Comparison of ENCODE assay signal across 8 cellular contexts in the genomic region with DNA sequence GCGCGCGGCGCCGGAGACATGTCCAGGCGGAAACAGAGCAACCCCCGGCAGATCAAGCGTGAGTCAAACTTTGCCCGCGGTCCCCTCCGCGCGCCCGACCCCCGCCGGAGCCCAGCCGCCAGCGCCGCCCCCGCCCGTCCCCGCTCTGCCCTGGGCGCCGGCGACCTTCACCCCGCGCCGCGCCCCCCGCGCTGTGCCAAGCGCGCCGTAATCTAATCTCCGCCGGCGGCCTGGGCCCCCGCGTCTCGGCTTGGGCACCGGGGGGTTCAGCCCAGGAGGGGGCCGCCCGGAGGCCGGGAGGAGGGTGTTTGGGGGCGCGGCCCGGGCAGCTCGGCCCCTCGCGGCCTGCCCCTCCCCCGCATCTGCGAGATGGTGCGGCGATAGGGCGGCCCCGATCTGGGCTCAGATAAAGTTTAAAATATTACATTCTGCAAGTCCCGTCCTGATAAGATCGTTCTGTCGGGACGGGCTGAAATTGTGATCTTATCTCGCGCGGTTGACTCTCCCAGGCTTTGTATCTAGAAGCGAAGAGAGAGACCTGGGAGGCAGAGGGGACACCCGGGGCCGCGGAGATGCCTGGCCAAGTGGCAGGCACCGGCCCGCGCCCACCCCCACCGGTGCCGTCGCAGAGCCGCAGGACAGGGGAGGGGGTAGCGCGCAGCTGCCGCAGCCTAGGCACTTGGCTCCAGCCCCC. TPM values are rescaled to one million over a fixed set of nuclear protein-coding genes. Genes with fewer than 3 reads are reported as not detected.
DNase-seq lines count a peak whose midpoint lies in the region; TF ChIP-seq lines count a peak whose summit lies in the region.

No MANE protein-coding gene starts in this region.

- peaks cover 14% of the 10 kb centered on the region for H3K4me1 ChIP-seq in osteoblast (ENCODE audit: insufficient read depth, low read length)

- H3K9me3 ChIP-seq in osteoblast (ENCODE audit: low read depth, low read length) = no peaks in the 10 kb centered on the region

- H3K79me2 ChIP-seq in osteoblast (ENCODE audit: insufficient read depth, low read length) = no peaks in the 10 kb centered on the region

- no peaks in the 10 kb centered on the region for H3K36me3 ChIP-seq in osteoblast (ENCODE audit: insufficient read depth, low read length)

- H3K4me1 Mint-ChIP-seq in T-helper 1 cell treated with Interleukin-12 subunit alpha and Interleukin-12 subunit beta and Interleukin-4 antibody, amounts not matched to agents 30 μg/mL and 1 μg/mL, for 36 hours (ENCODE audit: low read depth) = peaks cover 18% of the 10 kb centered on the region
- H3K4me1 Mint-ChIP-seq in endothelial cell (ENCODE audit: unreplicated experiment) = peaks cover 7% of the 10 kb centered on the region

- DNase-seq in NCI-H146 (lab: John Stamatoyannopoulos, UW) (peak; percentile 47), NCI-H146 treated with DMSO at 0.1 percent for 48 hours (lab: John Stamatoyannopoulos, UW; ENCODE audit: unreplicated experiment) (no peak), endothelial cell (ENCODE audit: low spot score) (peak; percentile 26), osteoblast (ENCODE audit: insufficient read length, low spot score, missing footprints) (peak; percentile 95), NCI-H226 (no peak), NCI-H2196 treated with DMSO at 0.1 percent for 48 hours (lab: John Stamatoyannopoulos, UW; ENCODE audit: unreplicated experiment) (no peak), islet precursor cell (no peak)

- no peaks in the 10 kb centered on the region for H3K9me3 Mint-ChIP-seq in T-helper 1 cell treated with Interleukin-12 subunit alpha and Interleukin-12 subunit beta and Interleukin-4 antibody, amounts not matched to agents 30 μg/mL and 1 μg/mL, for 36 hours
- H3K9me3 Mint-ChIP-seq in endothelial cell (ENCODE audit: unreplicated experiment) = no peaks in the 10 kb centered on the region

- peak overlapping the region; percentile 68 for H3K4me3 Mint-ChIP-seq in T-helper 1 cell treated with Interleukin-12 subunit alpha and Interleukin-12 subunit beta and Interleukin-4 antibody, amounts not matched to agents 30 μg/mL and 1 μg/mL, for 36 hours
- peak overlapping the region; percentile 87 for H3K4me3 Mint-ChIP-seq in endothelial cell (ENCODE audit: unreplicated experiment)

- H3K27ac Mint-ChIP-seq in T-helper 1 cell treated with Interleukin-12 subunit alpha and Interleukin-12 subunit beta and Interleukin-4 antibody, amounts not matched to agents 30 μg/mL and 1 μg/mL, for 36 hours = no peak overlapping the region
- H3K27ac Mint-ChIP-seq in endothelial cell (ENCODE audit: unreplicated experiment) = no peak overlapping the region

- H3K27ac ChIP-seq in osteoblast (ENCODE audit: low read depth, low read length) = no peak overlapping the region

- peak overlapping the region; percentile 73 for H3K4me3 ChIP-seq in osteoblast (ENCODE audit: insufficient read depth, low read length)

- peaks cover 4% of the 10 kb centered on the region for H3K27me3 Mint-ChIP-seq in T-helper 1 cell treated with Interleukin-12 subunit alpha and Interleukin-12 subunit beta and Interleukin-4 antibody, amounts not matched to agents 30 μg/mL and 1 μg/mL, for 36 hours (ENCODE audit: low read depth)
- peaks cover 5% of the 10 kb centered on the region for H3K27me3 Mint-ChIP-seq in endothelial cell (ENCODE audit: unreplicated experiment)

- peak overlapping the region; percentile 83 for H3K4me2 ChIP-seq in osteoblast (ENCODE audit: insufficient read depth, low read length)

- H2AFZ ChIP-seq in osteoblast (ENCODE audit: low read length) = no peak overlapping the region

- peaks cover 18% of the 10 kb centered on the region for H4K20me1 ChIP-seq in osteoblast (ENCODE audit: insufficient read depth, low read length)

- TF ChIP-seq CTCF in endothelial cell (IDR thresholded peaks at IDR 0.05; ENCODE audit: unreplicated experiment) (no peak), osteoblast (IDR thresholded peaks at IDR 0.05; ENCODE audit: extremely low read depth, low read depth, low read length) (no peak)

- H3K27me3 ChIP-seq in osteoblast (ENCODE audit: insufficient read depth, low read length) = peaks cover 13% of the 10 kb centered on the region

- H3K36me3 Mint-ChIP-seq in T-helper 1 cell treated with Interleukin-12 subunit alpha and Interleukin-12 subunit beta and Interleukin-4 antibody, amounts not matched to agents 30 μg/mL and 1 μg/mL, for 36 hours (ENCODE audit: low read depth) = no peaks in the 10 kb centered on the region
- no peaks in the 10 kb centered on the region for H3K36me3 Mint-ChIP-seq in endothelial cell (ENCODE audit: low read depth, unreplicated experiment)

RNA-seq across cellular contexts. Expression of gene ZFPM1, which starts 0.7 kb away (rescaled TPM):
- total RNA-seq in endothelial cell (ENCODE audit: unreplicated experiment) = 6.8 TPM
- total RNA-seq in osteoblast = 0.88 and 2.2 TPM in 2 replicates

Comparison
In these comparisons a context has a peak if more than half of its experiments do, and no peak if none do; other contexts are left out.
1. DNase-seq: peak in NCI-H146 (single experiment), endothelial cell (single experiment) and osteoblast (single experiment); none in NCI-H146 treated with DMSO at 0.1 percent for 48 hours (single experiment), NCI-H226 (single experiment), NCI-H2196 treated with DMSO at 0.1 percent for 48 hours (single experiment) and islet precursor cell (single experiment).